ENCODE assay signal across 8 cellular contexts in genomic region chr6:28941681-28942448, GRCh38. TPM values are rescaled to one million over a fixed set of nuclear protein-coding genes. Genes with fewer than 3 reads are reported as not detected.
DNase-seq lines count a peak whose midpoint lies in the region; ATAC-seq, FAIRE-seq and TF ChIP-seq lines count a peak whose summit lies in the region.

No MANE protein-coding gene starts in this region.

- H3K27ac Mint-ChIP-seq in activated T-cell treated with anti-CD3 and anti-CD28 coated beads, Interleukin-2, amount 50 U/mL, for 24 hours, result peak overlapping the region; percentile 96
- peak overlapping the region; percentile 93 for H3K27ac Mint-ChIP-seq in activated CD4-positive, alpha-beta memory T cell treated with anti-CD3 and anti-CD28 coated beads, Interleukin-2, amount 10 ng/mL, durations not matched to agents 7 days and 5 days

- H3K36me3 Mint-ChIP-seq in activated T-cell treated with anti-CD3 and anti-CD28 coated beads, Interleukin-2, amount 50 U/mL, for 24 hours (ENCODE audit: low read depth), result peaks cover 6% of the 10 kb centered on the region
- peaks cover 3% of the 10 kb centered on the region for H3K36me3 Mint-ChIP-seq in activated CD4-positive, alpha-beta memory T cell treated with anti-CD3 and anti-CD28 coated beads, Interleukin-2, amount 10 ng/mL, durations not matched to agents 7 days and 5 days (ENCODE audit: low read depth)

- H3K9me3 Mint-ChIP-seq in activated T-cell treated with anti-CD3 and anti-CD28 coated beads, Interleukin-2, amount 50 U/mL, for 24 hours, result no peaks in the 10 kb centered on the region
- no peaks in the 10 kb centered on the region for H3K9me3 Mint-ChIP-seq in activated CD4-positive, alpha-beta memory T cell treated with anti-CD3 and anti-CD28 coated beads, Interleukin-2, amount 10 ng/mL, durations not matched to agents 7 days and 5 days

- CTCF ChIA-PET in activated CD4-positive, alpha-beta memory T cell treated with anti-CD3 and anti-CD28 coated beads, Interleukin-2, amount 10 ng/mL, durations not matched to agents 7 days and 5 days (lab: Charles Lee), result interaction anchor here (1.0 to 3.5 kb wide), 7 partner anchors 11 to 104 kb away, joined by 3 to 22 read pairs (median 8); partner anchors contain the start of gene TRIM27

- H3K4me3 ChIP-seq in thoracic aorta, result peak overlapping the region; percentile 81

- DNase-seq in activated T-cell treated with anti-CD3 and anti-CD28 coated beads, Interleukin-2, amount 50 U/mL, for 24 hours, result no peak
- DNase-seq in activated T-cell treated with anti-CD3 and anti-CD28 coated beads, Interleukin-2, amount 50 U/mL, for 1 hour, result no peak
- no peak for DNase-seq in activated CD4-positive, alpha-beta memory T cell treated with anti-CD3 and anti-CD28 coated beads, Interleukin-2, amount 10 ng/mL, durations not matched to agents 7 days and 5 days
- DNase-seq in iPS-NIHi7 (ENCODE audit: extremely low spot score), result peak; percentile 32
- DNase-seq in thoracic aorta (ENCODE audit: low spot score), result no peak
- no peak for DNase-seq in frontal cortex (ENCODE audit: low spot score in 2 of 2)
- no peak for DNase-seq in activated CD4-positive, alpha-beta T cell treated with anti-CD3 and anti-CD28 coated beads for 4 hours
- no peak for DNase-seq in occipital lobe (lab: John Stamatoyannopoulos, UW)

- H3K9me3 ChIP-seq in thoracic aorta, result no peaks in the 10 kb centered on the region

- POLR2A ChIA-PET in activated CD4-positive, alpha-beta memory T cell treated with anti-CD3 and anti-CD28 coated beads, Interleukin-2, amount 10 ng/mL, durations not matched to agents 7 days and 5 days (lab: Charles Lee), result interaction anchor here (1.2 to 6.4 kb wide), 7 partner anchors 19 to 105 kb away, joined by 3 to 88 read pairs (median 12); partner anchors contain the start of gene TRIM27

- no peak for TF ChIP-seq CTCF in thoracic aorta (IDR thresholded peaks at IDR 0.05)

- H3K27me3 Mint-ChIP-seq in activated T-cell treated with anti-CD3 and anti-CD28 coated beads, Interleukin-2, amount 50 U/mL, for 24 hours, result no peaks in the 10 kb centered on the region
- H3K27me3 Mint-ChIP-seq in activated CD4-positive, alpha-beta memory T cell treated with anti-CD3 and anti-CD28 coated beads, Interleukin-2, amount 10 ng/mL, durations not matched to agents 7 days and 5 days, result no peaks in the 10 kb centered on the region

- FAIRE-seq in frontal cortex (lab: Jason Lieb, UNC), result no peak

- peak overlapping the region; percentile 84 to 91 for H3K27ac ChIP-seq in thoracic aorta

- no peak for ATAC-seq in thoracic aorta (ENCODE audit: insufficient number of reproducible peaks, low FRiP score, low read depth)

- H3K27me3 ChIP-seq in thoracic aorta (replicated peaks; ENCODE audit: insufficient read depth), result no peaks in the 10 kb centered on the region

- H3K36me3 ChIP-seq in thoracic aorta, result no peaks in the 10 kb centered on the region

- peak overlapping the region; percentile 87 for H3K4me3 Mint-ChIP-seq in activated T-cell treated with anti-CD3 and anti-CD28 coated beads, Interleukin-2, amount 50 U/mL, for 24 hours
- H3K4me3 Mint-ChIP-seq in activated CD4-positive, alpha-beta memory T cell treated with anti-CD3 and anti-CD28 coated beads, Interleukin-2, amount 10 ng/mL, durations not matched to agents 7 days and 5 days, result peak overlapping the region; percentile 88

- H3K4me1 Mint-ChIP-seq in activated T-cell treated with anti-CD3 and anti-CD28 coated beads, Interleukin-2, amount 50 U/mL, for 24 hours (ENCODE audit: low read depth), result peaks cover 54% of the 10 kb centered on the region
- peaks cover 50% of the 10 kb centered on the region for H3K4me1 Mint-ChIP-seq in activated CD4-positive, alpha-beta memory T cell treated with anti-CD3 and anti-CD28 coated beads, Interleukin-2, amount 10 ng/mL, durations not matched to agents 7 days and 5 days

- H3K4me1 ChIP-seq in thoracic aorta (ENCODE audit: control insufficient read depth in 1 of 2, low read depth in 2 of 2), result peaks cover 6 to 7% of the 10 kb centered on the region in 2 donors

RNA-seq across cellular contexts. Expression of gene TRIM27, which starts 18.1 kb away (rescaled TPM):
- total RNA-seq in activated CD4-positive, alpha-beta memory T cell treated with anti-CD3 and anti-CD28 coated beads, Interleukin-2, amount 10 ng/mL, durations not matched to agents 7 days and 5 days, result 10 to 100 TPM; 56.8 to 58.0 TPM
- total RNA-seq in thoracic aorta (10 to 100 TPM; 61.9 to 86.2 TPM), frontal cortex (75.8 TPM), occipital lobe (65.2 TPM)
